Comparison of ENCODE assay signal across 26 cellular contexts in genomic region chr3:46893763-46894162, GRCh38. TPM values are rescaled to one million over a fixed set of nuclear protein-coding genes. Genes with fewer than 3 reads are reported as not detected.
DNase-seq lines count a peak whose midpoint lies in the region; ATAC-seq, FAIRE-seq and TF ChIP-seq lines count a peak whose summit lies in the region.
"Had no signal": no experiment of that assay in that cellular context is flagged by ENCODE, and none has a peak within 500 bp of the region (broad histone marks: within the 10 kb centered on the region; RNA-seq: fewer than 3 reads in every experiment).

No MANE protein-coding gene starts in this region.

- H4K8ac ChIP-seq in neuronal stem cell (ENCODE audit: low read depth, low read length) = no peak overlapping the region

- no peaks in the 10 kb centered on the region for H3K4me1 Mint-ChIP-seq in stimulated activated naive CD8-positive, alpha-beta T cell treated with anti-CD3 and anti-CD28 coated beads, Interleukin-15, Interleukin-2, amounts not matched to agents 100 ng/mL and 50 ng/mL, for 24 hours (ENCODE audit: low read depth)

- no peak overlapping the region for H2BK120ac ChIP-seq in neuronal stem cell (ENCODE audit: low read depth, low read length)

- no peaks in the 10 kb centered on the region for H3K79me2 ChIP-seq in GM12878 (ENCODE audit: control insufficient read depth, insufficient read depth, low read length)

- H3K14ac ChIP-seq in neuronal stem cell (ENCODE audit: low read length) = no peak overlapping the region

- BruUV-seq in GM12878 (replicated peaks; lab: Mats Ljungman, UMichigan) = no TSS peak

- RAD21 ChIA-PET in GM12878 (lab: Charles Lee; ENCODE audit: unreplicated experiment) = interaction anchor here (0.6 to 1.8 kb wide), 4 partner anchors 16 to 552 kb away, joined by 3 to 4 read pairs (median 4); no protein-coding TSS in a partner anchor

- no peaks in the 10 kb centered on the region for H3K79me1 ChIP-seq in neuronal stem cell (ENCODE audit: low read depth, low read length)

- H3K9me3 Mint-ChIP-seq in stimulated activated naive CD8-positive, alpha-beta T cell treated with anti-CD3 and anti-CD28 coated beads, Interleukin-15, Interleukin-2, amounts not matched to agents 100 ng/mL and 50 ng/mL, for 24 hours = no peaks in the 10 kb centered on the region
- H3K9me3 Mint-ChIP-seq: CD8-positive, alpha-beta memory T cell had no signal

- no peak overlapping the region for H2BK5ac ChIP-seq in neuronal stem cell (ENCODE audit: low read length)

- H3K23ac ChIP-seq in neuronal stem cell (ENCODE audit: low read depth, low read length, poor library complexity) = no peak overlapping the region

- H2AFZ ChIP-seq in GM12878 (ENCODE audit: control insufficient read depth, low read depth, low read length) (no peak overlapping the region), neuronal stem cell (ENCODE audit: low read length) (no peak overlapping the region)
- H2AFZ ChIP-seq: GM23248 had no signal

- no peaks in the 10 kb centered on the region for H3K36me3 Mint-ChIP-seq in stimulated activated naive CD8-positive, alpha-beta T cell treated with anti-CD3 and anti-CD28 coated beads, Interleukin-15, Interleukin-2, amounts not matched to agents 100 ng/mL and 50 ng/mL, for 24 hours (ENCODE audit: low read depth)
- H3K36me3 Mint-ChIP-seq: CD8-positive, alpha-beta memory T cell had no signal

- H4K91ac ChIP-seq in neuronal stem cell (ENCODE audit: low read depth, low read length, poor library complexity) = no peak overlapping the region

- peak overlapping the region; percentile 5 for H3K4me3 Mint-ChIP-seq in stimulated activated naive CD8-positive, alpha-beta T cell treated with anti-CD3 and anti-CD28 coated beads, Interleukin-15, Interleukin-2, amounts not matched to agents 100 ng/mL and 50 ng/mL, for 24 hours

- H3K27ac ChIP-seq in GM12878 (ENCODE audit: control insufficient read depth, insufficient read depth) = no peak overlapping the region
- no peak overlapping the region for H3K27ac ChIP-seq in neuronal stem cell (replicated peaks; ENCODE audit: low read length)
- H3K27ac ChIP-seq in aorta (ENCODE audit: low read depth in 1 of 2, low read length in 2 of 2) = no peak overlapping the region
- H3K27ac ChIP-seq: GM23248, SK-N-MC had no signal

- no peak overlapping the region for H3K27ac Mint-ChIP-seq in stimulated activated naive CD8-positive, alpha-beta T cell treated with anti-CD3 and anti-CD28 coated beads, Interleukin-15, Interleukin-2, amounts not matched to agents 100 ng/mL and 50 ng/mL, for 24 hours
- H3K27ac Mint-ChIP-seq: CD8-positive, alpha-beta memory T cell had no signal

- POLR2A ChIA-PET in GM12878 (lab: Charles Lee) = no interaction called here

- 19% methylated on average over 9 of the region's 9 CpGs for WGBS in GM12878 (ENCODE audit: insufficient coverage, insufficient replicate concordance, low lambda C conversion rate, missing lambda C conversion rate)
- no CpG with 5 or more reads among the region's 9 CpGs for WGBS in neuronal stem cell (ENCODE audit: extremely low coverage in 2 of 2, insufficient read length in 2 of 2, insufficient replicate concordance in 1 of 2), 2 donors
- 85 to 89% methylated on average over 9 of the region's 9 CpGs for WGBS in aorta, 2 donors

- in situ Hi-C loops in GM12878 (cut with MboI) = no loop called here

- H3K4me1 ChIP-seq in GM12878 (ENCODE audit: control insufficient read depth, insufficient read depth, low read length) (no peaks in the 10 kb centered on the region; the same call in 1 of the 2 replicates), neuronal stem cell (ENCODE audit: control insufficient read depth in 2 of 2, insufficient read depth in 1 of 2, low read depth in 1 of 2, low read length in 2 of 2) (peaks cover 5 to 12% of the 10 kb centered on the region in 2 donors), aorta (ENCODE audit: control insufficient read depth in 1 of 2, insufficient read depth in 2 of 2, low read length in 2 of 2) (no peaks in the 10 kb centered on the region)
- H3K4me1 ChIP-seq: HAP-1 had no signal

- H3K4me2 ChIP-seq in GM12878 (ENCODE audit: control insufficient read depth, insufficient read depth) (no peak overlapping the region), neuronal stem cell (ENCODE audit: insufficient read depth, low read length, poor library complexity, severe bottlenecking) (no peak overlapping the region)

- H3K27me3 ChIP-seq in GM12878 (replicated peaks in 1 of 2; ENCODE audit: control insufficient read depth in 2 of 2, insufficient read depth in 2 of 2, low read length in 1 of 2) (peaks cover 2 to 3% of the 10 kb centered on the region in 2 experiments; a peak in 3 of 4 replicates), neuronal stem cell (ENCODE audit: control insufficient read depth in 3 of 3, insufficient read depth in 3 of 3, low read depth in 1 of 3, low read length in 3 of 3) (peaks cover 0 to 57% (median 21%) of the 10 kb centered on the region in 3 experiments), aorta (ENCODE audit: control insufficient read depth in 1 of 2, insufficient read depth in 2 of 2, low read length in 1 of 2) (no peaks in the 10 kb centered on the region)

- no peak overlapping the region for H3K18ac ChIP-seq in neuronal stem cell (ENCODE audit: low read length)

- H3K4ac ChIP-seq in neuronal stem cell (ENCODE audit: low read length) = no peak overlapping the region

- no peak overlapping the region for H2BK12ac ChIP-seq in neuronal stem cell (ENCODE audit: low read length)

- SMC1A ChIA-PET in GM12878 (lab: Charles Lee; ENCODE audit: uncharacterized antibody, unreplicated experiment) = interaction anchor here (2.5 kb wide), 1 partner anchor 26 kb away, joined by 16 read pairs; no protein-coding TSS in a partner anchor

- CTCF ChIA-PET in GM12878 (lab: Yijun Ruan, JAX) = interaction anchor here (0.6 to 1.9 kb wide), 5 partner anchors 15 to 198 kb away, joined by 3 to 4 read pairs (median 3); partner anchors contain the start of gene PTH1R

- peaks cover 3% of the 10 kb centered on the region; the same call in 1 of the 2 replicates for H4K20me1 ChIP-seq in GM12878 (ENCODE audit: control insufficient read depth, insufficient read depth)

- DNase-seq in stimulated activated naive CD8-positive, alpha-beta T cell treated with anti-CD3 and anti-CD28 coated beads, Interleukin-15, Interleukin-2, amounts not matched to agents 100 U/mL and 50 U/mL, for 24 hours = no peak
- DNase-seq in GM12878 (ENCODE audit: low read depth, low spot score) (no peak), neuronal stem cell (ENCODE audit: low spot score) (no peak), aorta (peak; percentile 43 to 57), AG08396 (ENCODE audit: low spot score) (no peak), left colon (no peak)
- DNase-seq: C1 segment of cervical spinal cord; Calu3; CD8-positive, alpha-beta memory T cell; DMS153; GM23248; IMR-90; NCI-H1694 treated with DMSO at 0.1 percent for 48 hours; NCI-H2081 treated with DMSO at 0.1 percent for 48 hours; NCI-H2171 treated with DMSO at 0.1 percent for 48 hours; NCI-H526; PC-3; SHP77 had no signal

- TF ChIP-seq CTCF in GM12878 (IDR thresholded peaks at IDR 0.05 in 2 of 3, conservative IDR thresholded peaks at IDR 0.05 in 1 of 3; ENCODE audit: control insufficient read depth in 2 of 3, extremely low read depth in 1 of 3, insufficient read depth in 1 of 3, low read depth in 3 of 3, low read length in 3 of 3) = no peak

- no peak overlapping the region for H3K9ac ChIP-seq in GM12878 (ENCODE audit: control insufficient read depth, insufficient read depth, low read length)
- no peak overlapping the region for H3K9ac ChIP-seq in neuronal stem cell (ENCODE audit: low read depth, low read length, poor library complexity)
- H3K9ac ChIP-seq: GM23248 had no signal

- H3K9me3 ChIP-seq in GM12878 (replicated peaks; ENCODE audit: control insufficient read depth, insufficient read depth, low read length) (no peaks in the 10 kb centered on the region), neuronal stem cell (replicated peaks in 1 of 2; ENCODE audit: control insufficient read depth in 2 of 2, insufficient read depth in 1 of 2, low read depth in 1 of 2, low read length in 2 of 2) (no peaks in the 10 kb centered on the region), aorta (ENCODE audit: control insufficient read depth, low read length) (no peaks in the 10 kb centered on the region)
- H3K9me3 ChIP-seq: HAP-1 had no signal

- H3K4me3 ChIP-seq in GM12878 = no peak overlapping the region
- no peak overlapping the region for H3K4me3 ChIP-seq in neuronal stem cell (ENCODE audit: low read length in 2 of 2)
- no peak overlapping the region for H3K4me3 ChIP-seq in aorta (ENCODE audit: low read length in 2 of 2)
- H3K4me3 ChIP-seq: GM23248, HAP-1, SK-N-MC had no signal

- H3K36me3 ChIP-seq in GM12878 (ENCODE audit: control insufficient read depth in 2 of 2, insufficient read depth in 2 of 2, low read length in 1 of 2) (no peaks in the 10 kb centered on the region), neuronal stem cell (replicated peaks in 1 of 2; ENCODE audit: control insufficient read depth in 2 of 2, insufficient read depth in 2 of 2, low read length in 2 of 2) (no peaks in the 10 kb centered on the region), aorta (ENCODE audit: control insufficient read depth in 1 of 2, insufficient read depth in 2 of 2, low read length in 1 of 2) (no peaks in the 10 kb centered on the region)
- H3K36me3 ChIP-seq: HAP-1 had no signal

- no peak for FAIRE-seq in GM12878 (lab: Jason Lieb, UNC)
- FAIRE-seq: GM12892, HTR-8/SVneo had no signal

- no peak overlapping the region for H2BK15ac ChIP-seq in neuronal stem cell (ENCODE audit: low read length)

- no peak for TF ChIP-seq EP300 in GM12878 (IDR thresholded peaks at IDR 0.05; ENCODE audit: borderline replicate concordance in 1 of 2, control insufficient read depth in 1 of 2, low read depth in 2 of 2, low read length in 2 of 2)

- no peak for ATAC-seq in stimulated activated naive CD8-positive, alpha-beta T cell treated with anti-CD3 and anti-CD28 coated beads, Interleukin-15, Interleukin-2, amounts not matched to agents 100 U/mL and 50 U/mL, for 24 hours
- no peak for ATAC-seq in GM12878
- ATAC-seq in aorta (ENCODE audit: low FRiP score) = no peak
- ATAC-seq in HG03565 (IDR thresholded peaks at IDR 0.05; ENCODE audit: unreplicated experiment) = no peak
- ATAC-seq in left colon = no peak
- ATAC-seq: PC-3 had no signal

- H3K27me3 Mint-ChIP-seq in stimulated activated naive CD8-positive, alpha-beta T cell treated with anti-CD3 and anti-CD28 coated beads, Interleukin-15, Interleukin-2, amounts not matched to agents 100 ng/mL and 50 ng/mL, for 24 hours = peaks cover 33% of the 10 kb centered on the region

- H2AK5ac ChIP-seq in neuronal stem cell (ENCODE audit: low read depth, low read length) = peak overlapping the region; percentile 44

- intact Hi-C loops in GM12878 (cut with micrococcal nuclease; ENCODE audit: unreplicated experiment) = no loop called here
- intact Hi-C loops in aorta (cut with DNase I) = loop anchor here in 1 of 2 donors (2.0 kb wide), 1 partner anchor 27 kb away; no protein-coding TSS in a partner anchor
- intact Hi-C loops in left colon (cut with DNase I, micrococcal nuclease) = loop anchor here in 1 of 2 donors (5.0 kb wide), 1 partner anchor 186 kb away; no protein-coding TSS in a partner anchor

- no peak for TF ChIP-seq RAD21 in GM12878 (IDR thresholded peaks at IDR 0.05; ENCODE audit: insufficient read depth, low read depth, low read length)

- no peak for TF ChIP-seq POLR2A in GM12878 (IDR thresholded peaks at IDR 0.05; ENCODE audit: low read depth, low read length)

RNA-seq across cellular contexts. Expression of gene PTH1R, which starts 16.2 kb away (rescaled TPM):
- total RNA-seq in GM12878 (2013; cell fraction: nucleolus; rRNA removed) = not detected in 2 replicates
- total RNA-seq in GM12878 (2014; rRNA removed) (not detected in 2 replicates), GM12878 (2014; rRNA removed; fragmentation: Illumina TruSeq; extraction: Trizol) (not detected in 2 replicates), GM12878 (2021) (not detected in 2 replicates), aorta (1 to 10 TPM; 6.6 to 6.7 TPM), left colon (1 to 10 TPM; 1.4 to 1.7 TPM)
- polyA plus RNA-seq in GM12878 (2011; ENCODE audit: low read depth) = not detected
- polyA plus RNA-seq in GM12878 (2011; rRNA removed) (not detected in 2 replicates), GM12878 (2014; fragmentation: Illumina TruSeq; extraction: Trizol) (not detected in 2 replicates), GM12878 (2014; fragmentation: Nextera tagmentation; extraction: Ambion mirVana) (not detected), GM12878 (2014; rRNA removed) (0.20 TPM in 1 of 2 replicates, not detected in the other), GM12878 (2016; fragmentation: Nextera tagmentation; extraction: Ambion mirVana) (not detected), aorta (10 to 100 TPM in 1 of 2 donors, 1 to 10 TPM in 1; 8.4 to 38.6 TPM)
- 0.03 and 0.13 TPM in 2 replicates for polyA plus RNA-seq in GM12878 (2011; cell fraction: cytosol; rRNA removed)
- 0.61 and 1.2 TPM in 2 replicates for polyA plus RNA-seq in GM12878 (2011; cell fraction: nucleus; rRNA removed)
- polyA plus RNA-seq in GM12878 (2012) = 0.22 TPM in 1 of 2 replicates, not detected in the other
- not detected in 2 replicates for polyA minus RNA-seq in GM12878 (2011; rRNA and poly(A)+ RNA removed)
- polyA minus RNA-seq in GM12878 (2011; cell fraction: cytosol; rRNA and poly(A)+ RNA removed) = not detected in 2 replicates
- polyA minus RNA-seq in GM12878 (2011; cell fraction: nucleus; rRNA and poly(A)+ RNA removed) = not detected in 2 replicates
- 2.2 TPM for polyA plus RNA-seq in neuronal stem cell (2013, experiment 1 of 2)
- polyA plus RNA-seq in neuronal stem cell (2013, experiment 2 of 2) = 2.6 TPM
- total RNA-seq: Calu3; CD8-positive, alpha-beta memory T cell; PC-3; RPMI7951 had no signal
- polyA plus RNA-seq: CD8-positive, alpha-beta memory T cell had no signal

RNA-seq across cellular contexts. Expression of gene MYL3, which starts 30.5 kb away (rescaled TPM):
- not detected in 2 replicates for total RNA-seq in GM12878 (2013; cell fraction: nucleolus; rRNA removed)
- total RNA-seq in GM12878 (2014; rRNA removed) = not detected in 2 replicates
- not detected in 2 replicates for total RNA-seq in GM12878 (2014; rRNA removed; fragmentation: Illumina TruSeq; extraction: Trizol)
- total RNA-seq in GM12878 (2021) = not detected in 2 replicates
- not detected for polyA plus RNA-seq in GM12878 (2011; ENCODE audit: low read depth)
- polyA plus RNA-seq in GM12878 (2011; rRNA removed) = not detected in 2 replicates
- polyA plus RNA-seq in GM12878 (2011; cell fraction: cytosol; rRNA removed) = 0.15 TPM in 1 of 2 replicates, not detected in the other
- polyA plus RNA-seq in GM12878 (2011; cell fraction: nucleus; rRNA removed) = not detected in 2 replicates
- polyA plus RNA-seq in GM12878 (2012) = 0.15 TPM in 1 of 2 replicates, not detected in the other
- not detected in 2 replicates for polyA plus RNA-seq in GM12878 (2014; fragmentation: Illumina TruSeq; extraction: Trizol)
- polyA plus RNA-seq in GM12878 (2014; fragmentation: Nextera tagmentation; extraction: Ambion mirVana) = not detected
- not detected in 2 replicates for polyA plus RNA-seq in GM12878 (2014; rRNA removed)
- polyA plus RNA-seq in GM12878 (2016; fragmentation: Nextera tagmentation; extraction: Ambion mirVana) = under 1 TPM in 1 of 2 experiments, not detected in 1; 0.40 TPM
- polyA minus RNA-seq in GM12878 (2011; rRNA and poly(A)+ RNA removed) = not detected in 2 replicates
- not detected in 2 replicates for polyA minus RNA-seq in GM12878 (2011; cell fraction: cytosol; rRNA and poly(A)+ RNA removed)
- polyA minus RNA-seq in GM12878 (2011; cell fraction: nucleus; rRNA and poly(A)+ RNA removed) = not detected in 2 replicates
- polyA plus RNA-seq in neuronal stem cell (2013, experiment 1 of 2) = 0.26 TPM
- 0.25 TPM for polyA plus RNA-seq in neuronal stem cell (2013, experiment 2 of 2)
- total RNA-seq in aorta = 1 to 10 TPM; 1.8 to 3.0 TPM
- 10 to 100 TPM in 1 of 2 donors, 1 to 10 TPM in 1; 2.6 to 14.3 TPM for polyA plus RNA-seq in aorta
- total RNA-seq in left colon = under 1 TPM; 0.47 to 0.79 TPM
- total RNA-seq: A673; Calu3; CD8-positive, alpha-beta memory T cell; GM23248; IMR-90; PC-3; RPMI7951 had no signal
- polyA plus RNA-seq: CD8-positive, alpha-beta memory T cell; GM23248 had no signal

Comparison
In these comparisons a context has a peak if more than half of its experiments do, and no peak if none do; other contexts are left out.
1. DNase-seq: peak in aorta (2 of 2); none in stimulated activated naive CD8-positive, alpha-beta T cell treated with anti-CD3 and anti-CD28 coated beads, Interleukin-15, Interleukin-2, amounts not matched to agents 100 U/mL and 50 U/mL, for 24 hours (single experiment), GM12878 (single experiment), neuronal stem cell (single experiment), AG08396 (single experiment) and left colon (0 of 2).